1 cellular context compared by ENCODE assay signal in genomic region chr20:23636182-23636907, GRCh38.
A peak's percentile ranks its signal among the peaks of the same experiment; 100 is the strongest.
TF ChIP-seq lines count a peak whose summit lies in the region.

No MANE protein-coding gene starts in this region.

TF ChIP-seq in HepG2, 621 proteins besides CTCF, POLR2A, EP300 and RAD21 (continued from another document and continues in another):
- TF ChIP-seq ZNF646 (CRISPR knock-in tag; IDR thresholded peaks at IDR 0.05) (no peak), GLMP (CRISPR knock-in tag; IDR thresholded peaks at IDR 0.05; ENCODE audit: borderline replicate concordance) (no peak), MEF2D (CRISPR knock-in tag; IDR thresholded peaks at IDR 0.05) (no peak), MEIS1 (CRISPR knock-in tag; IDR thresholded peaks at IDR 0.05; ENCODE audit: borderline replicate concordance) (no peak), ATM (IDR thresholded peaks at IDR 0.05; ENCODE audit: borderline replicate concordance) (no peak), SRSF4 (IDR thresholded peaks at IDR 0.05; ENCODE audit: low read depth, low read length, poor library complexity, severe bottlenecking) (no peak), ZFP37 (CRISPR knock-in tag; IDR thresholded peaks at IDR 0.05; ENCODE audit: borderline replicate concordance) (0 out of 2 replicates have a peak, but pooled peaks have one; percentile 19), SIX4 (CRISPR knock-in tag; IDR thresholded peaks at IDR 0.05) (0 out of 2 replicates have a peak, but pooled peaks have one; percentile 20), CSRNP1 (CRISPR knock-in tag; IDR thresholded peaks at IDR 0.05) (peak; percentile 76), PPARG (CRISPR knock-in tag; conservative IDR thresholded peaks at IDR 0.05) (no peak), RXRA (CRISPR knock-in tag; IDR thresholded peaks at IDR 0.05) (peak; percentile 39), ELK4 (CRISPR knock-in tag; IDR thresholded peaks at IDR 0.05; ENCODE audit: borderline replicate concordance) (no peak), ZKSCAN5 (CRISPR knock-in tag; IDR thresholded peaks at IDR 0.05) (no peak), ZNF75D (CRISPR knock-in tag; IDR thresholded peaks at IDR 0.05; ENCODE audit: borderline replicate concordance) (no peak), CCAR2 (optimal IDR thresholded peaks at IDR 0.05; ENCODE audit: low read depth, low read length) (no peak), GATAD2A (CRISPR knock-in tag; IDR thresholded peaks at IDR 0.05) (no peak), ONECUT2 (CRISPR knock-in tag; IDR thresholded peaks at IDR 0.05) (no peak), ZNF280B (CRISPR knock-in tag; IDR thresholded peaks at IDR 0.05; ENCODE audit: borderline replicate concordance) (peak; percentile 30; the same call in 1 of the 2 replicates), TRIM24 (CRISPR knock-in tag; IDR thresholded peaks at IDR 0.05) (no peak), PAF1 (CRISPR knock-in tag; IDR thresholded peaks at IDR 0.05) (0 out of 2 replicates have a peak, but pooled peaks have one; percentile 26), NFYC (CRISPR knock-in tag; IDR thresholded peaks at IDR 0.05) (no peak; the same call in 1 of the 2 replicates), NCOR1 (IDR thresholded peaks at IDR 0.05; ENCODE audit: borderline replicate concordance, low read length) (no peak), LRRFIP1 (CRISPR knock-in tag; conservative IDR thresholded peaks at IDR 0.05) (no peak), SALL1 (CRISPR knock-in tag; IDR thresholded peaks at IDR 0.05) (no peak), ZNF784 (CRISPR knock-in tag; IDR thresholded peaks at IDR 0.05; ENCODE audit: borderline replicate concordance) (0 out of 2 replicates have a peak, but pooled peaks have one; percentile 1), ZNF383 (CRISPR knock-in tag; IDR thresholded peaks at IDR 0.05; ENCODE audit: borderline replicate concordance) (no peak), ZFP41 (CRISPR knock-in tag; IDR thresholded peaks at IDR 0.05; ENCODE audit: borderline replicate concordance) (peak; percentile 86; the same call in 1 of the 2 replicates), ZNF225 (CRISPR knock-in tag; IDR thresholded peaks at IDR 0.05) (peak; percentile 94; the same call in 1 of the 2 replicates), TAF15 (IDR thresholded peaks at IDR 0.05; ENCODE audit: low read depth, low read length, poor library complexity, severe bottlenecking) (no peak), POLR2AphosphoS2 (IDR thresholded peaks at IDR 0.05; ENCODE audit: low read depth, low read length) (no peak), ZNF563 (CRISPR knock-in tag; IDR thresholded peaks at IDR 0.05) (no peak)
- TF ChIP-seq, protein P1, sequence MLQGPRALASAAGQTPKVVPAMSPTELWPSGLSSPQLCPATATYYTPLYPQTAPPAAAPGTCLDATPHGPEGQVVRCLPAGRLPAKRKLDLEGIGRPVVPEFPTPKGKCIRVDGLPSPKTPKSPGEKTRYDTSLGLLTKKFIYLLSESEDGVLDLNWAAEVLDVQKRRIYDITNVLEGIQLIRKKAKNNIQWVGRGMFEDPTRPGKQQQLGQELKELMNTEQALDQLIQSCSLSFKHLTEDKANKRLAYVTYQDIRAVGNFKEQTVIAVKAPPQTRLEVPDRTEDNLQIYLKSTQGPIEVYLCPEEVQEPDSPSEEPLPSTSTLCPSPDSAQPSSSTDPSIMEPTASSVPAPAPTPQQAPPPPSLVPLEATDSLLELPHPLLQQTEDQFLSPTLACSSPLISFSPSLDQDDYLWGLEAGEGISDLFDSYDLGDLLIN (CRISPR knock-in tag; IDR thresholded peaks at IDR 0.05; ENCODE audit: borderline replicate concordance) = no peak
- TF ChIP-seq, protein P2, sequence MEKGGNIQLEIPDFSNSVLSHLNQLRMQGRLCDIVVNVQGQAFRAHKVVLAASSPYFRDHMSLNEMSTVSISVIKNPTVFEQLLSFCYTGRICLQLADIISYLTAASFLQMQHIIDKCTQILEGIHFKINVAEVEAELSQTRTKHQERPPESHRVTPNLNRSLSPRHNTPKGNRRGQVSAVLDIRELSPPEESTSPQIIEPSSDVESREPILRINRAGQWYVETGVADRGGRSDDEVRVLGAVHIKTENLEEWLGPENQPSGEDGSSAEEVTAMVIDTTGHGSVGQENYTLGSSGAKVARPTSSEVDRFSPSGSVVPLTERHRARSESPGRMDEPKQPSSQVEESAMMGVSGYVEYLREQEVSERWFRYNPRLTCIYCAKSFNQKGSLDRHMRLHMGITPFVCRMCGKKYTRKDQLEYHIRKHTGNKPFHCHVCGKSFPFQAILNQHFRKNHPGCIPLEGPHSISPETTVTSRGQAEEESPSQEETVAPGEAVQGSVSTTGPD (CRISPR knock-in tag; IDR thresholded peaks at IDR 0.05) = no peak
- TF ChIP-seq, protein P3, sequence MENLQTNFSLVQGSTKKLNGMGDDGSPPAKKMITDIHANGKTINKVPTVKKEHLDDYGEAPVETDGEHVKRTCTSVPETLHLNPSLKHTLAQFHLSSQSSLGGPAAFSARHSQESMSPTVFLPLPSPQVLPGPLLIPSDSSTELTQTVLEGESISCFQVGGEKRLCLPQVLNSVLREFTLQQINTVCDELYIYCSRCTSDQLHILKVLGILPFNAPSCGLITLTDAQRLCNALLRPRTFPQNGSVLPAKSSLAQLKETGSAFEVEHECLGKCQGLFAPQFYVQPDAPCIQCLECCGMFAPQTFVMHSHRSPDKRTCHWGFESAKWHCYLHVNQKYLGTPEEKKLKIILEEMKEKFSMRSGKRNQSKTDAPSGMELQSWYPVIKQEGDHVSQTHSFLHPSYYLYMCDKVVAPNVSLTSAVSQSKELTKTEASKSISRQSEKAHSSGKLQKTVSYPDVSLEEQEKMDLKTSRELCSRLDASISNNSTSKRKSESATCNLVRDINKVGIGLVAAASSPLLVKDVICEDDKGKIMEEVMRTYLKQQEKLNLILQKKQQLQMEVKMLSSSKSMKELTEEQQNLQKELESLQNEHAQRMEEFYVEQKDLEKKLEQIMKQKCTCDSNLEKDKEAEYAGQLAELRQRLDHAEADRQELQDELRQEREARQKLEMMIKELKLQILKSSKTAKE (CRISPR knock-in tag; IDR thresholded peaks at IDR 0.05; ENCODE audit: borderline replicate concordance) = peak; percentile 44; the same call in 1 of the 2 replicates
- TF ChIP-seq, protein P4, sequence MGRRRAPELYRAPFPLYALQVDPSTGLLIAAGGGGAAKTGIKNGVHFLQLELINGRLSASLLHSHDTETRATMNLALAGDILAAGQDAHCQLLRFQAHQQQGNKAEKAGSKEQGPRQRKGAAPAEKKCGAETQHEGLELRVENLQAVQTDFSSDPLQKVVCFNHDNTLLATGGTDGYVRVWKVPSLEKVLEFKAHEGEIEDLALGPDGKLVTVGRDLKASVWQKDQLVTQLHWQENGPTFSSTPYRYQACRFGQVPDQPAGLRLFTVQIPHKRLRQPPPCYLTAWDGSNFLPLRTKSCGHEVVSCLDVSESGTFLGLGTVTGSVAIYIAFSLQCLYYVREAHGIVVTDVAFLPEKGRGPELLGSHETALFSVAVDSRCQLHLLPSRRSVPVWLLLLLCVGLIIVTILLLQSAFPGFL (CRISPR knock-in tag; IDR thresholded peaks at IDR 0.05) = 0 out of 2 replicates have a peak, but pooled peaks have one; percentile 12
